ENCODE assay signal across 29 cellular contexts in genomic region chr12:51181558-51181957, GRCh38.
"Had no signal": no experiment of that assay in that cellular context is flagged by ENCODE, and none has a peak within 500 bp of the region (broad histone marks: within the 10 kb centered on the region; RNA-seq: fewer than 3 reads in every experiment).

No MANE protein-coding gene starts in this region.

- H3K4me3 Mint-ChIP-seq: central memory CD8-positive, alpha-beta T cell; dendritic cell treated with granulocyte-macrophage colony-stimulating factor and Interleukin-4, amounts not matched to agents 40 ng/mL and 50 ng/mL, for 4 days; endodermal cell; immature natural killer cell; memory B cell; natural killer cell; neural crest cell; stimulated activated naive B cell treated with anti-CD40 and anti-IgM and Interleukin-4, amounts not matched to agents 10 μg/mL and 1 μg/mL and 100 μg/mL, for 72 hours; stimulated activated naive CD8-positive, alpha-beta T cell treated with anti-CD3 and anti-CD28 coated beads, Interleukin-15, Interleukin-2, amounts not matched to agents 100 ng/mL and 50 ng/mL, for 24 hours had no signal

- H3K36me3 ChIP-seq: colonic mucosa, esophagus muscularis mucosa, heart right ventricle, prostate gland, thoracic aorta, tibial nerve, upper lobe of left lung had no signal

- H3K27me3 Mint-ChIP-seq: dendritic cell treated with granulocyte-macrophage colony-stimulating factor and Interleukin-4, amounts not matched to agents 40 ng/mL and 50 ng/mL, for 4 days; memory B cell; stimulated activated naive B cell treated with anti-CD40 and anti-IgM and Interleukin-4, amounts not matched to agents 10 μg/mL and 1 μg/mL and 100 μg/mL, for 72 hours; stimulated activated naive CD8-positive, alpha-beta T cell treated with anti-CD3 and anti-CD28 coated beads, Interleukin-15, Interleukin-2, amounts not matched to agents 100 ng/mL and 50 ng/mL, for 24 hours had no signal

- H3K9me3 Mint-ChIP-seq: central memory CD8-positive, alpha-beta T cell; dendritic cell treated with granulocyte-macrophage colony-stimulating factor and Interleukin-4, amounts not matched to agents 40 ng/mL and 50 ng/mL, for 4 days; endodermal cell; immature natural killer cell; memory B cell; natural killer cell; neural crest cell; stimulated activated naive B cell treated with anti-CD40 and anti-IgM and Interleukin-4, amounts not matched to agents 10 μg/mL and 1 μg/mL and 100 μg/mL, for 72 hours; stimulated activated naive CD8-positive, alpha-beta T cell treated with anti-CD3 and anti-CD28 coated beads, Interleukin-15, Interleukin-2, amounts not matched to agents 100 ng/mL and 50 ng/mL, for 24 hours had no signal

- H3K27me3 ChIP-seq: colonic mucosa, esophagus muscularis mucosa, heart right ventricle, tibial nerve, upper lobe of left lung had no signal

- H3K27ac ChIP-seq: colonic mucosa, esophagus muscularis mucosa, heart right ventricle, prostate gland, thoracic aorta, tibial nerve, upper lobe of left lung had no signal

- ATAC-seq: heart right ventricle; left colon; natural killer cell; right cardiac atrium; stimulated activated naive B cell treated with anti-CD40 and anti-IgM and Interleukin-4, amounts not matched to agents 10 μg/mL and 1 μg/mL and 100 μg/mL, for 72 hours had no signal

- H3K4me1 Mint-ChIP-seq: central memory CD8-positive, alpha-beta T cell; endodermal cell; immature natural killer cell; memory B cell; natural killer cell; neural crest cell had no signal

- H3K36me3 Mint-ChIP-seq: immature natural killer cell; memory B cell; natural killer cell; stimulated activated naive B cell treated with anti-CD40 and anti-IgM and Interleukin-4, amounts not matched to agents 10 μg/mL and 1 μg/mL and 100 μg/mL, for 72 hours had no signal

- H3K27ac Mint-ChIP-seq: dendritic cell treated with granulocyte-macrophage colony-stimulating factor and Interleukin-4, amounts not matched to agents 40 ng/mL and 50 ng/mL, for 4 days; endodermal cell; immature natural killer cell; memory B cell; natural killer cell; stimulated activated naive B cell treated with anti-CD40 and anti-IgM and Interleukin-4, amounts not matched to agents 10 μg/mL and 1 μg/mL and 100 μg/mL, for 72 hours; stimulated activated naive CD8-positive, alpha-beta T cell treated with anti-CD3 and anti-CD28 coated beads, Interleukin-15, Interleukin-2, amounts not matched to agents 100 ng/mL and 50 ng/mL, for 24 hours had no signal

- DNase-seq: colonic mucosa; effector CD8-positive, alpha-beta T cell; endodermal cell; foreskin melanocyte; glutamatergic neuron; heart right ventricle; hypothalamus; immature natural killer cell; islet precursor cell; kidney glomerular epithelial cell; left colon; midbrain; natural killer cell; right cardiac atrium; small intestine; stimulated activated CD4-positive, alpha-beta T cell treated with anti-CD3 and anti-CD28 coated beads, Interleukin-15, amount 100 ng/mL, for 24 hours; stimulated activated CD4-positive, alpha-beta T cell treated with anti-CD3 and anti-CD28 coated beads, Interleukin-2, amount 100 ng/mL, for 48 hours; stimulated activated naive B cell treated with anti-CD40 and anti-IgM and Interleukin-4, amounts not matched to agents 10 μg/mL and 1 μg/mL and 100 μg/mL, for 72 hours; upper lobe of left lung had no signal

- H3K4me3 ChIP-seq: colonic mucosa, esophagus muscularis mucosa, heart right ventricle, lung, prostate gland, thoracic aorta, tibial nerve, upper lobe of left lung had no signal

- H3K9me3 ChIP-seq: colonic mucosa, esophagus muscularis mucosa, heart right ventricle, prostate gland, thoracic aorta, tibial nerve, upper lobe of left lung had no signal

- H3K4me1 ChIP-seq: colonic mucosa, prostate gland, tibial nerve had no signal
